In the genomic region with DNA sequence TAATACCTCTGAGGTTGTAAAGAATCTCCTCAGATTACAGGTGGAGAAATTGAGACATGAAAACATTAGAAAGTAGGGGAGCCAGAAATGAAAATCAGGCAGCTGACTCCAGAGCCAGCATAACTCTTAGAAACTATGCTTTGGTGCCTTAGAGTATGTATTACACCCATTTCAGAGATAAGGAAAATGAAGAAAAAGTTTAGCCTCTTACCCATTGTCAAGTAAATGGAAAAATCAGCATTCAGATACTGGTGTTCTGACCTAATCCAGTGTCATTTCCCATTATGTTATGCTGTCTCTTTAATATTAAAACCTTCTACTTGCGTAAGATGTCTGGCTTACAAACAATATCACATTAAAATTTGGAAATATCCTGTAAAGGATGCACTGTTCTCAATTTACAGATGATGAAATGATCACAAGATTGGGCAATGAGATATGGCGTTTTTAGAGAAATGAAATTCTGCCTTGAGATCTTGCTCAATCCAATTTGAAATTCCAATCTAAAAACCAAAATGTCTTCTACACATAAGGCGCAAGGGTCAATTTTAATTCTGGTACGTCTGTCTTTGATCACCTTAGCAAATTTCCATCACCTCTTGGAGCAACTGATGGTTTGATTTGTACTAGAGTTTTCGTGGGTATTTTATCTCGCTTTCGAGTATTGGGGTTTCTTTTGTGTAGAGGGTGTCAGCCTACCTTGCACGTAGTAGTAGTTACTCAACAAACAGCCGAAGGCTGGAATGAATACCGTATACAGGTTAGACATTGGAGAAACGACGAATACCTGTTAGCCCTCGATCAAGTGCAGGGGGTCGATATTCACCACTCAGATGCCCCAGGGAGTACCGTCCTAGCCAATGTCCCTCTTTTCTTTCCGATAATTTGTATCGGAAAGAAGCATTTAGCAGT, we compare ENCODE assay signal across 8 cellular contexts. TPM values are rescaled to one million over a fixed set of nuclear protein-coding genes. Genes with fewer than 3 reads are reported as not detected.
A peak's percentile ranks its signal among the peaks of the same experiment; 100 is the strongest.
DNase-seq lines count a peak whose midpoint lies in the region; ATAC-seq and TF ChIP-seq lines count a peak whose summit lies in the region.

No MANE protein-coding gene starts in this region.

- TF ChIP-seq CTCF in lung (IDR thresholded peaks at IDR 0.05; ENCODE audit: control extremely low read depth, extremely low read depth) (no peak), type B pancreatic cell (conservative IDR thresholded peaks at IDR 0.05) (no peak)

- no peaks in the 10 kb centered on the region for H3K36me3 ChIP-seq in ES-I3 (ENCODE audit: insufficient read depth, low read length)
- H3K36me3 ChIP-seq in lung (ENCODE audit: control insufficient read depth in 2 of 2, insufficient read depth in 2 of 2, low read length in 2 of 2): peaks cover 0 to 3% of the 10 kb centered on the region in 2 donors

- H3K36me3 Mint-ChIP-seq in central memory CD8-positive, alpha-beta T cell (ENCODE audit: insufficient read depth): peaks cover 21% of the 10 kb centered on the region
- H3K36me3 Mint-ChIP-seq in type B pancreatic cell: peaks cover 3% of the 10 kb centered on the region

- DNase-seq in NOMO-1 treated with DMSO at 0.1 percent for 48 hours (lab: John Stamatoyannopoulos, UW; ENCODE audit: unreplicated experiment) (peak; percentile 88), lung (ENCODE audit: low spot score) (no peak), type B pancreatic cell (ENCODE audit: extremely low spot score, unreplicated experiment) (no peak), ecto neural progenitor cell (ENCODE audit: low spot score) (no peak), cerebellar nuclear complex (lab: John Stamatoyannopoulos, UW) (no peak), superior temporal gyrus (ENCODE audit: extremely low spot score) (no peak)
- DNase-seq in central memory CD8-positive, alpha-beta T cell (ENCODE audit: low spot score in 2 of 2): peak in 1 of 2 donors; percentile 11

- no peaks in the 10 kb centered on the region for H3K27me3 Mint-ChIP-seq in central memory CD8-positive, alpha-beta T cell
- no peaks in the 10 kb centered on the region for H3K27me3 Mint-ChIP-seq in type B pancreatic cell

- H3K9me3 Mint-ChIP-seq in central memory CD8-positive, alpha-beta T cell: no peaks in the 10 kb centered on the region
- no peaks in the 10 kb centered on the region for H3K9me3 Mint-ChIP-seq in type B pancreatic cell

- H3K4me1 ChIP-seq in ES-I3 (ENCODE audit: insufficient read depth, low read length): 0 out of 2 replicates have a peak, but pooled peaks cover 3% of the 10 kb centered on the region
- peaks cover 0 to 13% of the 10 kb centered on the region in 2 donors for H3K4me1 ChIP-seq in lung (ENCODE audit: control insufficient read depth in 2 of 2, insufficient read depth in 2 of 2, low read length in 2 of 2)

- H3K9ac ChIP-seq in ES-I3 (ENCODE audit: low read depth, low read length): peak overlapping the region; percentile 94

- H3K27ac Mint-ChIP-seq in central memory CD8-positive, alpha-beta T cell (ENCODE audit: low read depth): peak overlapping the region; percentile 98
- H3K27ac Mint-ChIP-seq in type B pancreatic cell: peak overlapping the region; percentile 98

- ATAC-seq in central memory CD8-positive, alpha-beta T cell (replicated peaks; ENCODE audit: extremely low read depth, poor library complexity, severe bottlenecking): no peak
- ATAC-seq in lung (ENCODE audit: insufficient read depth, low FRiP score): no peak

- peak overlapping the region; percentile 78 for H3K4me3 ChIP-seq in lung

- H3K4me1 Mint-ChIP-seq in central memory CD8-positive, alpha-beta T cell: peaks cover 59% of the 10 kb centered on the region
- peaks cover 40% of the 10 kb centered on the region for H3K4me1 Mint-ChIP-seq in type B pancreatic cell (ENCODE audit: unreplicated experiment)

- H3K27ac ChIP-seq in lung (ENCODE audit: low read depth in 1 of 2, low read length in 1 of 2): peak overlapping the region; percentile 98 to 99

- H3K27me3 ChIP-seq in lung (ENCODE audit: control insufficient read depth, insufficient read depth): no peaks in the 10 kb centered on the region

- H3K9me3 ChIP-seq in ES-I3 (ENCODE audit: control insufficient read depth, insufficient read depth, low read length) (no peaks in the 10 kb centered on the region), lung (ENCODE audit: control insufficient read depth in 2 of 2, insufficient read depth in 1 of 2, low read length in 1 of 2) (peaks cover 2 to 7% of the 10 kb centered on the region in 2 donors)

- 13 to 20% methylated on average over 17 of the region's 17 CpGs for WGBS in lung, 2 donors

- peak overlapping the region; percentile 94 for H3K4me3 Mint-ChIP-seq in central memory CD8-positive, alpha-beta T cell
- H3K4me3 Mint-ChIP-seq in type B pancreatic cell: peak overlapping the region; percentile 98

RNA-seq across cellular contexts. Expression of gene ZCWPW2, which starts 0.9 kb away (rescaled TPM):
- 1 to 10 TPM in 1 of 2 donors, under 1 TPM in 1; 0.98 to 2.1 TPM for total RNA-seq in lung
- polyA plus RNA-seq in lung: under 1 TPM; 0.37 to 0.77 TPM
- 0.71 and 0.99 TPM in 2 replicates for total RNA-seq in type B pancreatic cell (ENCODE audit: low replicate concordance)

RNA-seq across cellular contexts. Expression of gene AZI2, which starts 1.0 kb away (rescaled TPM):
- total RNA-seq in lung: 100 to 1,000 TPM in 1 of 2 donors, 10 to 100 TPM in 1; 64.8 to 132 TPM
- polyA plus RNA-seq in lung: 10 to 100 TPM; 32.5 to 65.8 TPM
- total RNA-seq in type B pancreatic cell (ENCODE audit: low replicate concordance): 54.0 and 59.4 TPM in 2 replicates
